ENCODE assay signal across 1 cellular context in the genomic region with DNA sequence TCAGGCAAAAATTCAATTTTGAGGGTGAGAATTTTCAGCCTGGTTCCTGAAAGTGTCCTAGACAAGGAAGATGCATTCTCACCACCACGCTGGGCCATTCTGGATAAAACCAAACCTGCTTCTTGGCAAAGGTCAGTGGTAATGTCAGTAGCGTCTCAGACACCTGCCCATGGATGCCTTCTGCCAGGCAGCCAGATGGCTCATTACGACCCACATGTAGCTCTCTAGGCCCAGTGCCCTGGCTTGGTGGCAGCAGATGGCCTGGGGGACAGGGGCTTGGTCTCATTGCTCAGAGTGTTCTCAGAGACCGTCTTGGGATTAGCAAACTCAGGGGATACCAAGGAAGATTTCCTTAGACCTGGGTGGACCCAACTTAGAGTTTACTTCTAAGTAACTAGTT.
TF ChIP-seq lines count a peak whose summit lies in the region.

No MANE protein-coding gene starts in this region.

TF ChIP-seq in A549, 52 proteins besides CTCF, POLR2A, EP300 and RAD21 (continued from another document):
- TF ChIP-seq, protein P1, sequence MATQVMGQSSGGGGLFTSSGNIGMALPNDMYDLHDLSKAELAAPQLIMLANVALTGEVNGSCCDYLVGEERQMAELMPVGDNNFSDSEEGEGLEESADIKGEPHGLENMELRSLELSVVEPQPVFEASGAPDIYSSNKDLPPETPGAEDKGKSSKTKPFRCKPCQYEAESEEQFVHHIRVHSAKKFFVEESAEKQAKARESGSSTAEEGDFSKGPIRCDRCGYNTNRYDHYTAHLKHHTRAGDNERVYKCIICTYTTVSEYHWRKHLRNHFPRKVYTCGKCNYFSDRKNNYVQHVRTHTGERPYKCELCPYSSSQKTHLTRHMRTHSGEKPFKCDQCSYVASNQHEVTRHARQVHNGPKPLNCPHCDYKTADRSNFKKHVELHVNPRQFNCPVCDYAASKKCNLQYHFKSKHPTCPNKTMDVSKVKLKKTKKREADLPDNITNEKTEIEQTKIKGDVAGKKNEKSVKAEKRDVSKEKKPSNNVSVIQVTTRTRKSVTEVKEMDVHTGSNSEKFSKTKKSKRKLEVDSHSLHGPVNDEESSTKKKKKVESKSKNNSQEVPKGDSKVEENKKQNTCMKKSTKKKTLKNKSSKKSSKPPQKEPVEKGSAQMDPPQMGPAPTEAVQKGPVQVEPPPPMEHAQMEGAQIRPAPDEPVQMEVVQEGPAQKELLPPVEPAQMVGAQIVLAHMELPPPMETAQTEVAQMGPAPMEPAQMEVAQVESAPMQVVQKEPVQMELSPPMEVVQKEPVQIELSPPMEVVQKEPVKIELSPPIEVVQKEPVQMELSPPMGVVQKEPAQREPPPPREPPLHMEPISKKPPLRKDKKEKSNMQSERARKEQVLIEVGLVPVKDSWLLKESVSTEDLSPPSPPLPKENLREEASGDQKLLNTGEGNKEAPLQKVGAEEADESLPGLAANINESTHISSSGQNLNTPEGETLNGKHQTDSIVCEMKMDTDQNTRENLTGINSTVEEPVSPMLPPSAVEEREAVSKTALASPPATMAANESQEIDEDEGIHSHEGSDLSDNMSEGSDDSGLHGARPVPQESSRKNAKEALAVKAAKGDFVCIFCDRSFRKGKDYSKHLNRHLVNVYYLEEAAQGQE (IDR thresholded peaks at IDR 0.05), result no peak
- TF ChIP-seq, protein P2, sequence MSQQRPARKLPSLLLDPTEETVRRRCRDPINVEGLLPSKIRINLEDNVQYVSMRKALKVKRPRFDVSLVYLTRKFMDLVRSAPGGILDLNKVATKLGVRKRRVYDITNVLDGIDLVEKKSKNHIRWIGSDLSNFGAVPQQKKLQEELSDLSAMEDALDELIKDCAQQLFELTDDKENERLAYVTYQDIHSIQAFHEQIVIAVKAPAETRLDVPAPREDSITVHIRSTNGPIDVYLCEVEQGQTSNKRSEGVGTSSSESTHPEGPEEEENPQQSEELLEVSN (IDR thresholded peaks at IDR 0.05; ENCODE audit: borderline replicate concordance, low read depth), result no peak
- no peak for TF ChIP-seq GATA3 (IDR thresholded peaks at IDR 0.05; ENCODE audit: borderline replicate concordance)
- TF ChIP-seq ESRRA (IDR thresholded peaks at IDR 0.05; ENCODE audit: borderline replicate concordance, low read length), result no peak
- TF ChIP-seq, protein P3, sequence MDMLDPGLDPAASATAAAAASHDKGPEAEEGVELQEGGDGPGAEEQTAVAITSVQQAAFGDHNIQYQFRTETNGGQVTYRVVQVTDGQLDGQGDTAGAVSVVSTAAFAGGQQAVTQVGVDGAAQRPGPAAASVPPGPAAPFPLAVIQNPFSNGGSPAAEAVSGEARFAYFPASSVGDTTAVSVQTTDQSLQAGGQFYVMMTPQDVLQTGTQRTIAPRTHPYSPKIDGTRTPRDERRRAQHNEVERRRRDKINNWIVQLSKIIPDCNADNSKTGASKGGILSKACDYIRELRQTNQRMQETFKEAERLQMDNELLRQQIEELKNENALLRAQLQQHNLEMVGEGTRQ (IDR thresholded peaks at IDR 0.05), result no peak
- no peak for TF ChIP-seq NR3C1 (IDR thresholded peaks at IDR 0.05)
- no peak for TF ChIP-seq HOXA7 (CRISPR knock-in tag; IDR thresholded peaks at IDR 0.05)
TF ChIP-seq in A549: peak in this region for 0.
